ENCODE assay signal across 8 cellular contexts in the genomic region with DNA sequence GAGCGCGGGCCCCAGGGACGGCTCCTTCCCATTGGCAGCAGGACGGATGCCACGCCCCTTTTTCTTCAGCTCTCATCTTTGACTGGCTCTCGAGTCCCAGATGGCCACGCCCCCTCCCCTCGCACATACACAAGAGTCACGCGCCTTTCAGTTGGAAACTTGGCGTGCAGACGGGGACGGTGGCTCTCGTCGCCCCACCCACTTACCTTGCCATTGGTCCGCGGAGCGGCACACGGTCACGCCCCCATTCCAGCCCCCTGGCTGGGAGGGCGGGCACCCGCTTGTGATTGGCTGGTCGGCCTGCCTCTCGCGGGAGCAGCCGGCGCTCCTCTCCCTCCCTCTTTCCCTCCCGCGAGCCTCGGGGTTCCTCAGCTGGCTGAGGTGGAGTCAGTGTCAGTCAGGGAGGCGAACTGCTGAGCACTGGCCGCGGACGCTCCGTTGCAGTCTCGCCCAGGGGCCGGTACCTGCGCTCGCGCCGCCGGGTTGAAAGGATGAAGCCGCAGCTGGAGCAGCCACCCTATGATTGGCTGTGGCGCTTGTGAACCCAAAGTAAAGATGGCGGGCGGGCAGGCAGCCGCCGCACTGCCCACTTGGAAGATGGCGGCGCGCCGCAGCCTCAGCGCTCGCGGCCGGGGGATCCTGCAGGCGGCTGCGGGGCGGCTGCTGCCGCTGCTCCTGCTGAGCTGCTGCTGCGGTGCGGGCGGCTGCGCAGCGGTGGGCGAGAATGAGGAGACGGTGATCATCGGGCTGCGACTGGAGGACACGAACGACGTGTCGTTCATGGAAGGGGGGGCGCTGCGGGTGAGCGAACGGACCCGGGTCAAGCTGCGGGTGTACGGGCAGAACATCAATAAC. TPM values are rescaled to one million over a fixed set of nuclear protein-coding genes. Genes with fewer than 3 reads are reported as not detected.
DNase-seq lines count a peak whose midpoint lies in the region; ATAC-seq, FAIRE-seq and TF ChIP-seq lines count a peak whose summit lies in the region.

CNNM2 (plus strand) TSS at position 333 of the 855 bp plus-strand sequence; CDS start at position 520, 187 bp downstream.

- no peak within 1 kb of the TSS for H3K9ac ChIP-seq in parathyroid adenoma

- TF ChIP-seq CTCF in adrenal gland (IDR thresholded peaks at IDR 0.05) = peak in 1 of 6 experiments; percentile 1
- TF ChIP-seq CTCF in parathyroid adenoma (IDR thresholded peaks at IDR 0.05) = no peak
- TF ChIP-seq CTCF in tibial nerve (IDR thresholded peaks at IDR 0.05) = peak in 1 of 5 experiments; percentile 39

- peak within 1 kb of the TSS; percentile 44 to 88 (median 77) for H3K4me3 ChIP-seq in adrenal gland
- H3K4me3 ChIP-seq in parathyroid adenoma (ENCODE audit: low read depth, low read length) = peak within 1 kb of the TSS; percentile 100
- peak within 1 kb of the TSS; percentile 75 to 98 (median 88) for H3K4me3 ChIP-seq in tibial nerve

- peak; percentile 70 to 87 for TF ChIP-seq EP300 in tibial nerve (IDR thresholded peaks at IDR 0.05)

- peak within 1 kb of the TSS; percentile 90 for H3K4me2 ChIP-seq in parathyroid adenoma (ENCODE audit: low read length)

- H3K27me3 ChIP-seq in adrenal gland (no peaks in the 10 kb centered on the region), parathyroid adenoma (ENCODE audit: control insufficient read depth, insufficient read depth, low read length) (no peaks in the 10 kb centered on the region), tibial nerve (no peaks in the 10 kb centered on the region)

- TF ChIP-seq POLR2A in GM12892 (IDR thresholded peaks at IDR 0.05; ENCODE audit: low read depth, low read length) (peak; percentile 83), adrenal gland (IDR thresholded peaks at IDR 0.05) (peak; percentile 61 to 79), tibial nerve (IDR thresholded peaks at IDR 0.05) (peak in 1 of 2 donors; percentile 74)

- intact Hi-C loops in adrenal gland (cut with DNase I) (loop anchor here (5.0 to 10.0 kb wide), 3 partner anchors 149 to 329 kb away; partner anchors contain the start of gene RPEL1 (in 2 of the 2)), cardiac septum (cut with DNase I) (loop anchor here (1.0 to 10.0 kb wide), 3 partner anchors 151 to 417 kb away; partner anchors contain the start of gene RPEL1)

- peak; percentile 92 for ATAC-seq in HG02840 (IDR thresholded peaks at IDR 0.05; ENCODE audit: low FRiP score, unreplicated experiment)

- peak; percentile 99 for FAIRE-seq in GM12892 (lab: Jason Lieb, UNC)

- H2AFZ ChIP-seq in parathyroid adenoma = peak within 1 kb of the TSS; percentile 82

- H3K27ac ChIP-seq in adrenal gland (peak within 1 kb of the TSS; percentile 54 to 93 (median 89)), parathyroid adenoma (peak within 1 kb of the TSS; percentile 82), tibial nerve (peak within 1 kb of the TSS; percentile 72 to 95 (median 94))

- WGBS in adrenal gland, 4 donors = 0 to 1% (median 1%) methylated on average over 23 to 80 of the region's 80 CpGs
- WGBS in tibial nerve, 2 donors = 0% methylated on average over 41 to 52 of the region's 80 CpGs

- H3K4me1 ChIP-seq in adrenal gland (replicated peaks in 1 of 2) = peaks cover 22 to 51% of the 10 kb centered on the region in 2 donors
- peaks cover 25% of the 10 kb centered on the region for H3K4me1 ChIP-seq in parathyroid adenoma
- H3K4me1 ChIP-seq in tibial nerve = peaks cover 0 to 54% (median 25%) of the 10 kb centered on the region in 4 donors

- DNase-seq in GM12892 (ENCODE audit: insufficient read length) = peak; percentile 86
- DNase-seq in NCI-H1436 (lab: John Stamatoyannopoulos, UW) = peak; percentile 100
- DNase-seq in SW480 (ENCODE audit: low spot score) = peak; percentile 99
- peak; percentile 100 for DNase-seq in adrenal gland
- peak; percentile 100 for DNase-seq in cardiac septum (ENCODE audit: low spot score)
- DNase-seq in tibial nerve (ENCODE audit: low spot score in 2 of 2) = peak; percentile 100

- H3K79me2 ChIP-seq in parathyroid adenoma = peaks cover 15% of the 10 kb centered on the region

- H3K9me3 ChIP-seq in adrenal gland (replicated peaks in 1 of 3) = no peaks in the 10 kb centered on the region
- H3K9me3 ChIP-seq in parathyroid adenoma (ENCODE audit: control insufficient read depth, low read length) = no peaks in the 10 kb centered on the region
- H3K9me3 ChIP-seq in tibial nerve = no peaks in the 10 kb centered on the region

- H3K36me3 ChIP-seq in adrenal gland (replicated peaks in 1 of 2) (no peaks in the 10 kb centered on the region), parathyroid adenoma (ENCODE audit: control insufficient read depth, insufficient read depth, low read length) (no peaks in the 10 kb centered on the region), tibial nerve (no peaks in the 10 kb centered on the region)

RNA-seq across cellular contexts. Expression of gene CNNM2, which starts in this region (rescaled TPM):
- 3.8 TPM for polyA plus RNA-seq in GM12892 (2012; ENCODE audit: missing spikeins)
- 10 to 100 TPM; 27.6 to 52.0 (median 41.8) TPM for total RNA-seq in adrenal gland
- polyA plus RNA-seq in adrenal gland = 10 to 100 TPM in 1 of 3 donors, 1 to 10 TPM in 2; 5.4 to 28.3 (median 8.3) TPM
- 5.9 TPM for total RNA-seq in cardiac septum
- total RNA-seq in tibial nerve = 10 to 100 TPM in 3 of 4 donors, 1 to 10 TPM in 1; 9.9 to 21.0 (median 10.5) TPM

Comparison
In these comparisons a context has a peak if more than half of its experiments do, and no peak if none do; other contexts are left out.
1. Peak in every context shown above with its lines: DNase-seq, ATAC-seq, H3K4me3 ChIP-seq and H3K27ac ChIP-seq.